In the genomic region with DNA sequence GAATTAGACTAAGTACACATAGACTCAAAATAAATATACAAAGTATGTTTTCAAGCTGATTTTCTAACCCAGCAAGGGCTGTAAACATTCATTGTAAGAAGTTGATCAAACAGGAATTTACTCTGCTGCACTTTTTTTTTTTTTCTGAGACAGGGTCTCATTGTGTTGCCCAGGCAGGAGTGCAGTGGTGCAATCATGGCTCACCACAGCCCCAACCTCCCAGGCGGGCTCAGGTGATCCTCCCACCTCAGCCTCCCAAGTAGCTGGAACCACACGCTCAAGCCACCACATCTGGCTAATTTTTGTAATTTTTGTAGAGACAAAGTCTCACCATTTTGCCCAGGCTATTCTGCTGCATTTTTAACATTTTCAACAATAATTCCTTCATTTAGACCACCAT, we compare ENCODE assay signal across 1 cellular context.
TF ChIP-seq lines count a peak whose summit lies in the region.

No MANE protein-coding gene starts in this region.

TF ChIP-seq in HepG2, 621 proteins besides CTCF, POLR2A, EP300 and RAD21 (continued from another document and continues in another):
- TF ChIP-seq, protein P1, sequence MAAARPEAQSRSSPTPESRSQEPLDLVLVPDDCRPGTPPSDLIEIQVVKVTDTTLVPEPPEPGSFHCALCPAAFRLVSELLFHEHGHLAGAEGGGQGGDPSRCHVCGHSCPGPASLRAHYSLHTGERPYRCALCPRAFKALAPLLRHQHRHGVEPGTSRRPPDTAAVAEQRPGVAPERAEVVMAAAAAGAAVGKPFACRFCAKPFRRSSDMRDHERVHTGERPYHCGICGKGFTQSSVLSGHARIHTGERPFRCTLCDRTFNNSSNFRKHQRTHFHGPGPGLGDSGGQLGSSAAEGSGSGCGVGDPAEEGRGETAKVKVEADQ (CRISPR knock-in tag; IDR thresholded peaks at IDR 0.05; ENCODE audit: borderline replicate concordance) = no peak
- TF ChIP-seq CENPT (CRISPR knock-in tag; IDR thresholded peaks at IDR 0.05; ENCODE audit: low read depth) (no peak), KAT8 (CRISPR knock-in tag; IDR thresholded peaks at IDR 0.05) (no peak), RAD51 (IDR thresholded peaks at IDR 0.05; ENCODE audit: borderline replicate concordance) (no peak), PHF20 (CRISPR knock-in tag; IDR thresholded peaks at IDR 0.05) (no peak), KLF9 (CRISPR knock-in tag; IDR thresholded peaks at IDR 0.05; ENCODE audit: low read depth) (no peak), CREB1 (IDR thresholded peaks at IDR 0.05) (no peak), CREB1 (CRISPR knock-in tag; IDR thresholded peaks at IDR 0.05) (no peak), DNMT1 (CRISPR knock-in tag; IDR thresholded peaks at IDR 0.05) (no peak), CEBPG (CRISPR knock-in tag; IDR thresholded peaks at IDR 0.05) (peak; percentile 68), DR1 (CRISPR knock-in tag; IDR thresholded peaks at IDR 0.05) (no peak), GATAD2A (CRISPR knock-in tag; IDR thresholded peaks at IDR 0.05) (0 out of 2 replicates have a peak, but pooled peaks have one; percentile 37), ZNF772 (CRISPR knock-in tag; IDR thresholded peaks at IDR 0.05) (no peak), ELF4 (CRISPR knock-in tag; IDR thresholded peaks at IDR 0.05; ENCODE audit: borderline replicate concordance) (no peak), ZNF562 (CRISPR knock-in tag; IDR thresholded peaks at IDR 0.05; ENCODE audit: borderline replicate concordance) (no peak), ZNF616 (CRISPR knock-in tag; IDR thresholded peaks at IDR 0.05; ENCODE audit: low read depth) (no peak), ZNF333 (CRISPR knock-in tag; IDR thresholded peaks at IDR 0.05; ENCODE audit: borderline replicate concordance) (no peak), FOXK2 (IDR thresholded peaks at IDR 0.05) (no peak), ZNF263 (CRISPR knock-in tag; IDR thresholded peaks at IDR 0.05) (peak; percentile 68), TMF1 (CRISPR knock-in tag; IDR thresholded peaks at IDR 0.05; ENCODE audit: low read depth) (no peak), AGO1 (IDR thresholded peaks at IDR 0.05; ENCODE audit: low read depth, low read length, poor library complexity, severe bottlenecking) (no peak), ZNF556 (CRISPR knock-in tag; IDR thresholded peaks at IDR 0.05; ENCODE audit: borderline replicate concordance) (no peak), EEA1 (CRISPR knock-in tag; IDR thresholded peaks at IDR 0.05; ENCODE audit: borderline replicate concordance) (no peak), MAFK (conservative IDR thresholded peaks at IDR 0.05 in 1 of 2, IDR thresholded peaks at IDR 0.05 in 1 of 2; ENCODE audit: low read length in 2 of 2) (no peak), NFE2 (CRISPR knock-in tag; IDR thresholded peaks at IDR 0.05) (no peak), RORA (CRISPR knock-in tag; IDR thresholded peaks at IDR 0.05) (no peak), CHD4 (IDR thresholded peaks at IDR 0.05; ENCODE audit: borderline replicate concordance, low read length) (no peak), ZNF382 (CRISPR knock-in tag; IDR thresholded peaks at IDR 0.05; ENCODE audit: borderline replicate concordance) (no peak), ZBTB1 (CRISPR knock-in tag; IDR thresholded peaks at IDR 0.05; ENCODE audit: borderline replicate concordance) (no peak), NR2F1 (CRISPR knock-in tag; IDR thresholded peaks at IDR 0.05) (no peak), KLF16 (CRISPR knock-in tag; IDR thresholded peaks at IDR 0.05) (no peak)
- TF ChIP-seq, protein P2, sequence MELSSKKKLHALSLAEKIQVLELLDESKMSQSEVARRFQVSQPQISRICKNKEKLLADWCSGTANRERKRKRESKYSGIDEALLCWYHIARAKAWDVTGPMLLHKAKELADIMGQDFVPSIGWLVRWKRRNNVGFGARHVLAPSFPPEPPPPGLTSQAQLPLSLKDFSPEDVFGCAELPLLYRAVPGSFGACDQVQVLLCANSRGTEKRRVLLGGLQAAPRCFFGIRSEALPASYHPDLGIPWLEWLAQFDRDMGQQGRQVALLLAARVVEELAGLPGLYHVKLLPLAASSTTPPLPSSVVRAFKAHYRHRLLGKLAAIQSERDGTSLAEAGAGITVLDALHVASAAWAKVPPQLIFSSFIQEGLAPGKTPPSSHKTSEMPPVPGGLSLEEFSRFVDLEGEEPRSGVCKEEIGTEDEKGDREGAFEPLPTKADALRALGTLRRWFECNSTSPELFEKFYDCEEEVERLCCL (CRISPR knock-in tag; IDR thresholded peaks at IDR 0.05; ENCODE audit: borderline replicate concordance) = no peak
- TF ChIP-seq, protein P3, sequence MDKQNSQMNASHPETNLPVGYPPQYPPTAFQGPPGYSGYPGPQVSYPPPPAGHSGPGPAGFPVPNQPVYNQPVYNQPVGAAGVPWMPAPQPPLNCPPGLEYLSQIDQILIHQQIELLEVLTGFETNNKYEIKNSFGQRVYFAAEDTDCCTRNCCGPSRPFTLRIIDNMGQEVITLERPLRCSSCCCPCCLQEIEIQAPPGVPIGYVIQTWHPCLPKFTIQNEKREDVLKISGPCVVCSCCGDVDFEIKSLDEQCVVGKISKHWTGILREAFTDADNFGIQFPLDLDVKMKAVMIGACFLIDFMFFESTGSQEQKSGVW (CRISPR knock-in tag; IDR thresholded peaks at IDR 0.05; ENCODE audit: borderline replicate concordance) = no peak
- TF ChIP-seq, protein P4, sequence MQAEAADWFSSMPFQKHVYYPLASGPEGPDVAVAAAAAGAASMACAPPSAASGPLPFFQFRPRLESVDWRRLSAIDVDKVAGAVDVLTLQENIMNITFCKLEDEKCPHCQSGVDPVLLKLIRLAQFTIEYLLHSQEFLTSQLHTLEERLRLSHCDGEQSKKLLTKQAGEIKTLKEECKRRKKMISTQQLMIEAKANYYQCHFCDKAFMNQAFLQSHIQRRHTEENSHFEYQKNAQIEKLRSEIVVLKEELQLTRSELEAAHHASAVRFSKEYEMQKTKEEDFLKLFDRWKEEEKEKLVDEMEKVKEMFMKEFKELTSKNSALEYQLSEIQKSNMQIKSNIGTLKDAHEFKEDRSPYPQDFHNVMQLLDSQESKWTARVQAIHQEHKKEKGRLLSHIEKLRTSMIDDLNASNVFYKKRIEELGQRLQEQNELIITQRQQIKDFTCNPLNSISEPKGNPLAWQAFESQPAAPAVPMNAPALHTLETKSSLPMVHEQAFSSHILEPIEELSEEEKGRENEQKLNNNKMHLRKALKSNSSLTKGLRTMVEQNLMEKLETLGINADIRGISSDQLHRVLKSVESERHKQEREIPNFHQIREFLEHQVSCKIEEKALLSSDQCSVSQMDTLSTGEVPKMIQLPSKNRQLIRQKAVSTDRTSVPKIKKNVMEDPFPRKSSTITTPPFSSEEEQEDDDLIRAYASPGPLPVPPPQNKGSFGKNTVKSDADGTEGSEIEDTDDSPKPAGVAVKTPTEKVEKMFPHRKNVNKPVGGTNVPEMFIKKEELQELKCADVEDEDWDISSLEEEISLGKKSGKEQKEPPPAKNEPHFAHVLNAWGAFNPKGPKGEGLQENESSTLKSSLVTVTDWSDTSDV (CRISPR knock-in tag; IDR thresholded peaks at IDR 0.05) = no peak
- TF ChIP-seq, protein P5, sequence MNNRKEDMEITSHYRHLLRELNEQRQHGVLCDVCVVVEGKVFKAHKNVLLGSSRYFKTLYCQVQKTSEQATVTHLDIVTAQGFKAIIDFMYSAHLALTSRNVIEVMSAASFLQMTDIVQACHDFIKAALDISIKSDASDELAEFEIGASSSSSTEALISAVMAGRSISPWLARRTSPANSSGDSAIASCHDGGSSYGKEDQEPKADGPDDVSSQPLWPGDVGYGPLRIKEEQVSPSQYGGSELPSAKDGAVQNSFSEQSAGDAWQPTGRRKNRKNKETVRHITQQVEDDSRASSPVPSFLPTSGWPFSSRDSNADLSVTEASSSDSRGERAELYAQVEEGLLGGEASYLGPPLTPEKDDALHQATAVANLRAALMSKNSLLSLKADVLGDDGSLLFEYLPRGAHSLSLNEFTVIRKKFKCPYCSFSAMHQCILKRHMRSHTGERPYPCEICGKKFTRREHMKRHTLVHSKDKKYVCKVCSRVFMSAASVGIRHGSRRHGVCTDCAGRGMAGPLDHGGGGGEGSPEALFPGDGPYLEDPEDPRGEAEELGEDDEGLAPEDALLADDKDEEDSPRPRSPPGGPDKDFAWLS (CRISPR knock-in tag; IDR thresholded peaks at IDR 0.05; ENCODE audit: borderline replicate concordance) = no peak
- TF ChIP-seq, protein P6, sequence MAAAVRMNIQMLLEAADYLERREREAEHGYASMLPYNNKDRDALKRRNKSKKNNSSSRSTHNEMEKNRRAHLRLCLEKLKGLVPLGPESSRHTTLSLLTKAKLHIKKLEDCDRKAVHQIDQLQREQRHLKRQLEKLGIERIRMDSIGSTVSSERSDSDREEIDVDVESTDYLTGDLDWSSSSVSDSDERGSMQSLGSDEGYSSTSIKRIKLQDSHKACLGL (CRISPR knock-in tag; IDR thresholded peaks at IDR 0.05) = no peak
- TF ChIP-seq, protein P7, sequence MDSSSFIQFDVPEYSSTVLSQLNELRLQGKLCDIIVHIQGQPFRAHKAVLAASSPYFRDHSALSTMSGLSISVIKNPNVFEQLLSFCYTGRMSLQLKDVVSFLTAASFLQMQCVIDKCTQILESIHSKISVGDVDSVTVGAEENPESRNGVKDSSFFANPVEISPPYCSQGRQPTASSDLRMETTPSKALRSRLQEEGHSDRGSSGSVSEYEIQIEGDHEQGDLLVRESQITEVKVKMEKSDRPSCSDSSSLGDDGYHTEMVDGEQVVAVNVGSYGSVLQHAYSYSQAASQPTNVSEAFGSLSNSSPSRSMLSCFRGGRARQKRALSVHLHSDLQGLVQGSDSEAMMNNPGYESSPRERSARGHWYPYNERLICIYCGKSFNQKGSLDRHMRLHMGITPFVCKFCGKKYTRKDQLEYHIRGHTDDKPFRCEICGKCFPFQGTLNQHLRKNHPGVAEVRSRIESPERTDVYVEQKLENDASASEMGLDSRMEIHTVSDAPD (CRISPR knock-in tag; IDR thresholded peaks at IDR 0.05) = no peak
- TF ChIP-seq, protein P8, sequence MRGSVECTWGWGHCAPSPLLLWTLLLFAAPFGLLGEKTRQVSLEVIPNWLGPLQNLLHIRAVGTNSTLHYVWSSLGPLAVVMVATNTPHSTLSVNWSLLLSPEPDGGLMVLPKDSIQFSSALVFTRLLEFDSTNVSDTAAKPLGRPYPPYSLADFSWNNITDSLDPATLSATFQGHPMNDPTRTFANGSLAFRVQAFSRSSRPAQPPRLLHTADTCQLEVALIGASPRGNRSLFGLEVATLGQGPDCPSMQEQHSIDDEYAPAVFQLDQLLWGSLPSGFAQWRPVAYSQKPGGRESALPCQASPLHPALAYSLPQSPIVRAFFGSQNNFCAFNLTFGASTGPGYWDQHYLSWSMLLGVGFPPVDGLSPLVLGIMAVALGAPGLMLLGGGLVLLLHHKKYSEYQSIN (CRISPR knock-in tag; IDR thresholded peaks at IDR 0.05; ENCODE audit: borderline replicate concordance) = no peak
- TF ChIP-seq, protein P9, sequence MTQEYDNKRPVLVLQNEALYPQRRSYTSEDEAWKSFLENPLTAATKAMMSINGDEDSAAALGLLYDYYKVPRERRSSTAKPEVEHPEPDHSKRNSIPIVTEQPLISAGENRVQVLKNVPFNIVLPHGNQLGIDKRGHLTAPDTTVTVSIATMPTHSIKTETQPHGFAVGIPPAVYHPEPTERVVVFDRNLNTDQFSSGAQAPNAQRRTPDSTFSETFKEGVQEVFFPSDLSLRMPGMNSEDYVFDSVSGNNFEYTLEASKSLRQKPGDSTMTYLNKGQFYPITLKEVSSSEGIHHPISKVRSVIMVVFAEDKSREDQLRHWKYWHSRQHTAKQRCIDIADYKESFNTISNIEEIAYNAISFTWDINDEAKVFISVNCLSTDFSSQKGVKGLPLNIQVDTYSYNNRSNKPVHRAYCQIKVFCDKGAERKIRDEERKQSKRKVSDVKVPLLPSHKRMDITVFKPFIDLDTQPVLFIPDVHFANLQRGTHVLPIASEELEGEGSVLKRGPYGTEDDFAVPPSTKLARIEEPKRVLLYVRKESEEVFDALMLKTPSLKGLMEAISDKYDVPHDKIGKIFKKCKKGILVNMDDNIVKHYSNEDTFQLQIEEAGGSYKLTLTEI (CRISPR knock-in tag; conservative IDR thresholded peaks at IDR 0.05) = no peak
- TF ChIP-seq, protein P10, sequence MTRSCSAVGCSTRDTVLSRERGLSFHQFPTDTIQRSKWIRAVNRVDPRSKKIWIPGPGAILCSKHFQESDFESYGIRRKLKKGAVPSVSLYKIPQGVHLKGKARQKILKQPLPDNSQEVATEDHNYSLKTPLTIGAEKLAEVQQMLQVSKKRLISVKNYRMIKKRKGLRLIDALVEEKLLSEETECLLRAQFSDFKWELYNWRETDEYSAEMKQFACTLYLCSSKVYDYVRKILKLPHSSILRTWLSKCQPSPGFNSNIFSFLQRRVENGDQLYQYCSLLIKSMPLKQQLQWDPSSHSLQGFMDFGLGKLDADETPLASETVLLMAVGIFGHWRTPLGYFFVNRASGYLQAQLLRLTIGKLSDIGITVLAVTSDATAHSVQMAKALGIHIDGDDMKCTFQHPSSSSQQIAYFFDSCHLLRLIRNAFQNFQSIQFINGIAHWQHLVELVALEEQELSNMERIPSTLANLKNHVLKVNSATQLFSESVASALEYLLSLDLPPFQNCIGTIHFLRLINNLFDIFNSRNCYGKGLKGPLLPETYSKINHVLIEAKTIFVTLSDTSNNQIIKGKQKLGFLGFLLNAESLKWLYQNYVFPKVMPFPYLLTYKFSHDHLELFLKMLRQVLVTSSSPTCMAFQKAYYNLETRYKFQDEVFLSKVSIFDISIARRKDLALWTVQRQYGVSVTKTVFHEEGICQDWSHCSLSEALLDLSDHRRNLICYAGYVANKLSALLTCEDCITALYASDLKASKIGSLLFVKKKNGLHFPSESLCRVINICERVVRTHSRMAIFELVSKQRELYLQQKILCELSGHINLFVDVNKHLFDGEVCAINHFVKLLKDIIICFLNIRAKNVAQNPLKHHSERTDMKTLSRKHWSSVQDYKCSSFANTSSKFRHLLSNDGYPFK (CRISPR knock-in tag; IDR thresholded peaks at IDR 0.05; ENCODE audit: borderline replicate concordance) = no peak
- TF ChIP-seq, protein P11, sequence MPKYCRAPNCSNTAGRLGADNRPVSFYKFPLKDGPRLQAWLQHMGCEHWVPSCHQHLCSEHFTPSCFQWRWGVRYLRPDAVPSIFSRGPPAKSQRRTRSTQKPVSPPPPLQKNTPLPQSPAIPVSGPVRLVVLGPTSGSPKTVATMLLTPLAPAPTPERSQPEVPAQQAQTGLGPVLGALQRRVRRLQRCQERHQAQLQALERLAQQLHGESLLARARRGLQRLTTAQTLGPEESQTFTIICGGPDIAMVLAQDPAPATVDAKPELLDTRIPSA (CRISPR knock-in tag; IDR thresholded peaks at IDR 0.05; ENCODE audit: borderline replicate concordance) = no peak
- TF ChIP-seq, protein P12, sequence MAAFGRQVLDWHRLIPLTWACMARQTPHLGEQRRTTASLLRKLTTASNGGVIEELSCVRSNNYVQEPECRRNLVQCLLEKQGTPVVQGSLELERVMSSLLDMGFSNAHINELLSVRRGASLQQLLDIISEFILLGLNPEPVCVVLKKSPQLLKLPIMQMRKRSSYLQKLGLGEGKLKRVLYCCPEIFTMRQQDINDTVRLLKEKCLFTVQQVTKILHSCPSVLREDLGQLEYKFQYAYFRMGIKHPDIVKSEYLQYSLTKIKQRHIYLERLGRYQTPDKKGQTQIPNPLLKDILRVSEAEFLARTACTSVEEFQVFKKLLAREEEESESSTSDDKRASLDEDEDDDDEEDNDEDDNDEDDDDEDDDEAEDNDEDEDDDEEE (CRISPR knock-in tag; IDR thresholded peaks at IDR 0.05) = no peak
- TF ChIP-seq, protein P13, sequence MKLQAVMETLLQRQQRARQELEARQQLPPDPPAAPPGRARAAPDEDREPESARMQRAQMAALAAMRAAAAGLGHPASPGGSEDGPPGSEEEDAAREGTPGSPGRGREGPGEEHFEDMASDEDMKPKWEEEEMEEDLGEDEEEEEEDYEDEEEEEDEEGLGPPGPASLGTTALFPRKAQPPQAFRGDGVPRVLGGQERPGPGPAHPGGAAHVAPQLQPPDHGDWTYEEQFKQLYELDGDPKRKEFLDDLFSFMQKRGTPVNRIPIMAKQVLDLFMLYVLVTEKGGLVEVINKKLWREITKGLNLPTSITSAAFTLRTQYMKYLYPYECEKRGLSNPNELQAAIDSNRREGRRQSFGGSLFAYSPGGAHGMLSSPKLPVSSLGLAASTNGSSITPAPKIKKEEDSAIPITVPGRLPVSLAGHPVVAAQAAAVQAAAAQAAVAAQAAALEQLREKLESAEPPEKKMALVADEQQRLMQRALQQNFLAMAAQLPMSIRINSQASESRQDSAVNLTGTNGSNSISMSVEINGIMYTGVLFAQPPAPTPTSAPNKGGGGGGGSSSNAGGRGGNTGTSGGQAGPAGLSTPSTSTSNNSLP (IDR thresholded peaks at IDR 0.05; ENCODE audit: low read depth, low read length) = no peak
